Comparison of ENCODE assay signal across 25 cellular contexts in genomic region chr13:107005577-107005976, GRCh38.
"Had no signal": no experiment of that assay in that cellular context is flagged by ENCODE, and none has a peak within 500 bp of the region (broad histone marks: within the 10 kb centered on the region; RNA-seq: fewer than 3 reads in every experiment).

No MANE protein-coding gene starts in this region.

- H3K4me1 Mint-ChIP-seq: activated CD4-positive, alpha-beta T cell treated with anti-CD3 and anti-CD28 coated beads, Interleukin-2, amount 10 ng/mL, durations not matched to agents 7 days and 5 days; T-cell had no signal

- H3K9me3 ChIP-seq: colonic mucosa, MG63 had no signal

- H3K4me3 ChIP-seq: colonic mucosa, MG63, PC-9, SK-N-MC had no signal

- DNase-seq: activated CD4-positive, alpha-beta memory T cell treated with anti-CD3 and anti-CD28 coated beads for 36 hours; activated CD4-positive, alpha-beta T cell treated with anti-CD3 and anti-CD28 coated beads, Interleukin-2, amount 10 ng/mL, durations not matched to agents 7 days and 5 days; activated CD4-positive, CD25-positive, alpha-beta regulatory T cell; activated CD8-positive, alpha-beta memory T cell treated with anti-CD3 and anti-CD28 coated beads for 24 hours; activated effector memory CD4-positive, alpha-beta T cell treated with anti-CD3 and anti-CD28 coated beads, Interleukin-2, amount 50 U/mL, for 16 hours; activated naive CD4-positive, alpha-beta T cell treated with anti-CD3 and anti-CD28 coated beads for 36 hours; activated T-cell treated with anti-CD3 and anti-CD28 coated beads, Interleukin-2, amount 50 U/mL, for 4 hours; anterior cingulate cortex; colonic mucosa; MG63; NCI-H1105; NCI-H1436; NCI-H1694 treated with DMSO at 0.1 percent for 48 hours; NCI-H2029 treated with DMSO at 0.1 percent for 48 hours; NCI-H2171; NCI-H2227 treated with DMSO at 0.1 percent for 48 hours; NCI-H524; PC-9; SIG-M5; T-cell; T-helper 2 cell; T1000 had no signal

- H3K27me3 Mint-ChIP-seq: activated CD4-positive, alpha-beta memory T cell treated with anti-CD3 and anti-CD28 coated beads for 36 hours; activated CD4-positive, alpha-beta T cell treated with anti-CD3 and anti-CD28 coated beads, Interleukin-2, amount 10 ng/mL, durations not matched to agents 7 days and 5 days; activated naive CD8-positive, alpha-beta T cell; T-cell had no signal

- H3K4me1 ChIP-seq: colonic mucosa had no signal

- H3K27ac Mint-ChIP-seq: activated CD4-positive, alpha-beta memory T cell treated with anti-CD3 and anti-CD28 coated beads for 36 hours; activated CD4-positive, alpha-beta T cell treated with anti-CD3 and anti-CD28 coated beads, Interleukin-2, amount 10 ng/mL, durations not matched to agents 7 days and 5 days; activated naive CD4-positive, alpha-beta T cell treated with anti-CD3 and anti-CD28 coated beads for 36 hours; activated naive CD8-positive, alpha-beta T cell; T-cell had no signal

- H3K27ac ChIP-seq: colonic mucosa, PC-9, SK-N-MC, VCaP had no signal

- H3K36me3 Mint-ChIP-seq: activated CD4-positive, alpha-beta memory T cell treated with anti-CD3 and anti-CD28 coated beads for 36 hours; activated naive CD8-positive, alpha-beta T cell; T-cell had no signal

- H3K4me3 Mint-ChIP-seq: activated CD4-positive, alpha-beta memory T cell treated with anti-CD3 and anti-CD28 coated beads for 36 hours; activated CD4-positive, alpha-beta T cell treated with anti-CD3 and anti-CD28 coated beads, Interleukin-2, amount 10 ng/mL, durations not matched to agents 7 days and 5 days; activated naive CD4-positive, alpha-beta T cell treated with anti-CD3 and anti-CD28 coated beads for 36 hours; activated naive CD8-positive, alpha-beta T cell; activated T-cell treated with anti-CD3 and anti-CD28 coated beads, Interleukin-2, amount 50 U/mL, for 4 hours; T-cell had no signal

- H3K27me3 ChIP-seq: colonic mucosa, MG63 had no signal

- ATAC-seq: activated T-cell treated with anti-CD3 and anti-CD28 coated beads, Interleukin-2, amount 50 U/mL, for 4 hours; T-cell had no signal

- H3K36me3 ChIP-seq: colonic mucosa, MG63 had no signal

- H3K4me2 ChIP-seq: PC-9 had no signal

- H3K9me3 Mint-ChIP-seq: activated CD4-positive, alpha-beta memory T cell treated with anti-CD3 and anti-CD28 coated beads for 36 hours; activated CD4-positive, alpha-beta T cell treated with anti-CD3 and anti-CD28 coated beads, Interleukin-2, amount 10 ng/mL, durations not matched to agents 7 days and 5 days; activated naive CD4-positive, alpha-beta T cell treated with anti-CD3 and anti-CD28 coated beads for 36 hours; activated T-cell treated with anti-CD3 and anti-CD28 coated beads, Interleukin-2, amount 50 U/mL, for 4 hours; T-cell had no signal
